In genomic region chr1:59732219-59732955, GRCh38 we compare ENCODE assay signal across 16 cellular contexts.
DNase-seq lines count a peak whose midpoint lies in the region; TF ChIP-seq lines count a peak whose summit lies in the region.
"Had no signal": no experiment of that assay in that cellular context is flagged by ENCODE, and none has a peak within 500 bp of the region (broad histone marks: within the 10 kb centered on the region; RNA-seq: fewer than 3 reads in every experiment).

No MANE protein-coding gene starts in this region.

- H3K27me3 ChIP-seq in spleen (replicated peaks in 1 of 7) (no peaks in the 10 kb centered on the region), Karpas-422 (ENCODE audit: low read length) (no peaks in the 10 kb centered on the region)
- H3K27me3 ChIP-seq: BE2C, foreskin keratinocyte had no signal

- TF ChIP-seq CTCF in brain (conservative IDR thresholded peaks at IDR 0.05) (no peak), spleen (IDR thresholded peaks at IDR 0.05 in 8 of 11, conservative IDR thresholded peaks at IDR 0.05 in 3 of 11) (no peak), GM10248 (IDR thresholded peaks at IDR 0.05; ENCODE audit: control extremely low read depth, extremely low read depth, low read depth, missing control alignments) (no peak)

- no peak overlapping the region for H2AFZ ChIP-seq in Karpas-422 (ENCODE audit: low read length)

- CTCF ChIA-PET in GM10248 (lab: Yijun Ruan, JAX), result interaction anchor here (0.7 to 3.1 kb wide), 8 partner anchors 13 to 962 kb away, joined by 3 to 11 read pairs (median 3); no protein-coding TSS in a partner anchor

- intact Hi-C loops in spleen (cut with DNase I; ENCODE audit: low total_unique reads), result no loop called here

- H3K36me3 Mint-ChIP-seq in brain, result peaks cover 14% of the 10 kb centered on the region

- DNase-seq in LHCN-M2 (ENCODE audit: low read depth), result peak; percentile 66
- no peak for DNase-seq in RPMI8226
- DNase-seq in spleen, result no peak
- no peak for DNase-seq in GM10248 (ENCODE audit: extremely low spot score)
- no peak for DNase-seq in Karpas-422
- DNase-seq: activated gamma-delta T cell, BE2C, DMS153, foreskin keratinocyte, H7, NCI-H1436, small intestine had no signal

- peaks cover 42% of the 10 kb centered on the region for H3K4me1 Mint-ChIP-seq in brain

- H3K4me1 ChIP-seq in mesodermal cell (ENCODE audit: control insufficient read depth, insufficient read depth, low read length, poor library complexity, severe bottlenecking), result peaks cover 32% of the 10 kb centered on the region
- H3K4me1 ChIP-seq in spleen, result peaks cover 0 to 26% (median 2%) of the 10 kb centered on the region in 6 donors
- no peaks in the 10 kb centered on the region for H3K4me1 ChIP-seq in Karpas-422 (ENCODE audit: low read length)
- H3K4me1 ChIP-seq: BE2C had no signal

- H3K9me3 ChIP-seq in mesodermal cell (ENCODE audit: control insufficient read depth, low read length), result peaks cover 16% of the 10 kb centered on the region
- peaks cover 0 to 20% (median 11%) of the 10 kb centered on the region in 8 donors for H3K9me3 ChIP-seq in spleen
- H3K9me3 ChIP-seq in Karpas-422 (ENCODE audit: low read length), result no peaks in the 10 kb centered on the region
- H3K9me3 ChIP-seq: BE2C had no signal

- H4K20me1 ChIP-seq in Karpas-422 (ENCODE audit: insufficient read depth, low read depth, low read length), result no peaks in the 10 kb centered on the region

- POLR2A ChIA-PET in GM10248 (lab: Yijun Ruan, JAX), result no interaction called here

- no peak for TF ChIP-seq POLR2A in spleen (IDR thresholded peaks at IDR 0.05)

- H3K4me2 ChIP-seq in Karpas-422 (ENCODE audit: low read depth, low read length, poor library complexity, severe bottlenecking), result no peak overlapping the region

- H3K36me3 ChIP-seq in mesodermal cell (ENCODE audit: control insufficient read depth, insufficient read depth, low read length), result no peaks in the 10 kb centered on the region
- H3K36me3 ChIP-seq in spleen, result peaks cover 0 to 14% (median 0%) of the 10 kb centered on the region in 6 donors
- H3K36me3 ChIP-seq in Karpas-422 (ENCODE audit: insufficient read depth, low read length), result no peaks in the 10 kb centered on the region
- H3K36me3 ChIP-seq: BE2C had no signal

- H3K79me2 ChIP-seq in Karpas-422 (ENCODE audit: low read length), result no peaks in the 10 kb centered on the region

- H3K27ac ChIP-seq in mesodermal cell (ENCODE audit: low read depth, low read length, severe bottlenecking), result peak overlapping the region; percentile 93
- H3K27ac ChIP-seq in skin epidermis, result peak overlapping the region in 11 of 21 experiments; percentile 13 to 85 (median 63)
- peak overlapping the region in 2 of 8 donors; percentile 28 to 45 for H3K27ac ChIP-seq in spleen
- no peak overlapping the region for H3K27ac ChIP-seq in Karpas-422 (ENCODE audit: low read length)

- no peak overlapping the region for H3K4me3 ChIP-seq in mesodermal cell (ENCODE audit: extremely low read depth, insufficient read depth, low read length, poor library complexity, severe bottlenecking)
- no peak overlapping the region for H3K4me3 ChIP-seq in skin epidermis
- no peak overlapping the region for H3K4me3 ChIP-seq in spleen
- no peak overlapping the region for H3K4me3 ChIP-seq in Karpas-422 (ENCODE audit: low read length)

- H3K4me3 Mint-ChIP-seq in brain, result no peak overlapping the region
- H3K4me3 Mint-ChIP-seq: WTC11 had no signal

- H3K27ac Mint-ChIP-seq in brain, result peak overlapping the region in 4 of 5 experiments; percentile 2 to 98 (median 68)
- H3K27ac Mint-ChIP-seq: WTC11 had no signal

- peaks cover 8 to 13% (median 11%) of the 10 kb centered on the region in 5 experiments for H3K9me3 Mint-ChIP-seq in brain

- no peak overlapping the region for H3K9ac ChIP-seq in Karpas-422 (ENCODE audit: low read length)

- 89 to 93% methylated on average over 8 to 9 of the region's 10 CpGs for WGBS in mesodermal cell (ENCODE audit: insufficient coverage in 2 of 2), 2 experiments
- 84 to 96% (median 89%) methylated on average over 10 of the region's 10 CpGs for WGBS in spleen, 5 donors

- H3K27me3 Mint-ChIP-seq in brain, result no peaks in the 10 kb centered on the region

- H3K9me2 ChIP-seq in Karpas-422 (replicated peaks; ENCODE audit: insufficient read depth, low read length), result no peaks in the 10 kb centered on the region
